ENCODE assay signal across 12 cellular contexts in genomic region chr1:117346206-117346928, GRCh38. TPM values are rescaled to one million over a fixed set of nuclear protein-coding genes. Genes with fewer than 3 reads are reported as not detected.
DNase-seq lines count a peak whose midpoint lies in the region; ATAC-seq and TF ChIP-seq lines count a peak whose summit lies in the region.
"Had no signal": no experiment of that assay in that cellular context is flagged by ENCODE, and none has a peak within 500 bp of the region (broad histone marks: within the 10 kb centered on the region; RNA-seq: fewer than 3 reads in every experiment).

No MANE protein-coding gene starts in this region.

- no peak for ATAC-seq in Right ventricle myocardium superior (ENCODE audit: poor library complexity)
- ATAC-seq: naive thymus-derived CD8-positive, alpha-beta T cell; right cardiac atrium had no signal

- H3K27ac Mint-ChIP-seq in MCF 10A (ENCODE audit: low read depth, unreplicated experiment): no peak overlapping the region
- peak overlapping the region; percentile 50 for H3K27ac Mint-ChIP-seq in activated CD4-positive, alpha-beta memory T cell treated with anti-CD3 and anti-CD28 coated beads for 36 hours

- no peaks in the 10 kb centered on the region for H3K9me3 Mint-ChIP-seq in MCF 10A (ENCODE audit: unreplicated experiment)
- H3K9me3 Mint-ChIP-seq in activated CD4-positive, alpha-beta memory T cell treated with anti-CD3 and anti-CD28 coated beads for 36 hours: no peaks in the 10 kb centered on the region
- H3K9me3 Mint-ChIP-seq: naive thymus-derived CD8-positive, alpha-beta T cell had no signal

- H3K27me3 Mint-ChIP-seq in MCF 10A (ENCODE audit: insufficient read depth, unreplicated experiment): no peaks in the 10 kb centered on the region
- peaks cover 1% of the 10 kb centered on the region for H3K27me3 Mint-ChIP-seq in activated CD4-positive, alpha-beta memory T cell treated with anti-CD3 and anti-CD28 coated beads for 36 hours

- TF ChIP-seq CTCF in MCF 10A (IDR thresholded peaks at IDR 0.05; ENCODE audit: unreplicated experiment): no peak
- TF ChIP-seq CTCF in breast epithelium (IDR thresholded peaks at IDR 0.05): no peak

- H3K4me1 ChIP-seq in breast epithelium: no peaks in the 10 kb centered on the region

- TF ChIP-seq POLR2A in breast epithelium (IDR thresholded peaks at IDR 0.05): no peak

- H3K4me3 Mint-ChIP-seq in MCF 10A (ENCODE audit: unreplicated experiment): no peak overlapping the region
- H3K4me3 Mint-ChIP-seq in activated CD4-positive, alpha-beta memory T cell treated with anti-CD3 and anti-CD28 coated beads for 36 hours: no peak overlapping the region
- H3K4me3 Mint-ChIP-seq: naive thymus-derived CD8-positive, alpha-beta T cell had no signal

- DNase-seq in MCF 10A (ENCODE audit: unreplicated experiment) (peak; percentile 46), breast epithelium (ENCODE audit: low spot score in 2 of 2) (no peak), Right ventricle myocardium superior (no peak), HK-2 (ENCODE audit: unreplicated experiment) (no peak), HUDEP-2 (lab: John Stamatoyannopoulos, UW; ENCODE audit: unreplicated experiment in 76 of 76) (no peak)
- DNase-seq in Jurkat, Clone E6-1 (ENCODE audit: low read depth, low spot score): peak; percentile 48
- peak; percentile 53 for DNase-seq in activated CD4-positive, alpha-beta memory T cell treated with anti-CD3 and anti-CD28 coated beads for 36 hours
- DNase-seq in stimulated activated CD8-positive, alpha-beta memory T cell treated with anti-CD3 and anti-CD28 coated beads, Interleukin-4, amount 100 ng/mL, for 48 hours: peak; percentile 44
- DNase-seq: effector CD8-positive, alpha-beta T cell; naive thymus-derived CD8-positive, alpha-beta T cell; right cardiac atrium had no signal

- H3K4me3 ChIP-seq in breast epithelium: no peak overlapping the region
- no peak overlapping the region for H3K4me3 ChIP-seq in Jurkat, Clone E6-1 (ENCODE audit: low read length)
- H3K4me3 ChIP-seq: BLaER1 treated with 17β-estradiol and CSF1 and Interleukin-3, amounts not matched to agents 10 nM and 100 nM had no signal

- H3K9me3 ChIP-seq in breast epithelium: no peaks in the 10 kb centered on the region
- H3K9me3 ChIP-seq: BLaER1 treated with 17β-estradiol and CSF1 and Interleukin-3, amounts not matched to agents 10 nM and 100 nM had no signal

- no peaks in the 10 kb centered on the region for H3K36me3 ChIP-seq in breast epithelium
- H3K36me3 ChIP-seq: BLaER1 treated with 17β-estradiol and CSF1 and Interleukin-3, amounts not matched to agents 10 nM and 100 nM had no signal

- CTCF ChIA-PET in MCF 10A (lab: Yijun Ruan, JAX): interaction anchor here (0.7 kb wide), 1 partner anchor 413 kb away, joined by 3 read pairs; no protein-coding TSS in a partner anchor
- CTCF ChIA-PET in activated CD4-positive, alpha-beta memory T cell treated with anti-CD3 and anti-CD28 coated beads for 36 hours (lab: Charles Lee): no interaction called here

- POLR2A ChIA-PET in MCF 10A (lab: Yijun Ruan, JAX): interaction anchor here (0.9 kb wide), 1 partner anchor 21 kb away, joined by 3 read pairs; the partner anchor contains the start of gene MAN1A2
- POLR2A ChIA-PET in activated CD4-positive, alpha-beta memory T cell treated with anti-CD3 and anti-CD28 coated beads for 36 hours (lab: Charles Lee): no interaction called here

- peaks cover 11% of the 10 kb centered on the region for H3K4me1 Mint-ChIP-seq in MCF 10A (ENCODE audit: insufficient read depth, unreplicated experiment)
- H3K4me1 Mint-ChIP-seq in activated CD4-positive, alpha-beta memory T cell treated with anti-CD3 and anti-CD28 coated beads for 36 hours (ENCODE audit: low read depth): peaks cover 18% of the 10 kb centered on the region

- H3K27ac ChIP-seq in breast epithelium: no peak overlapping the region
- H3K27ac ChIP-seq: BLaER1 treated with 17β-estradiol and CSF1 and Interleukin-3, amounts not matched to agents 10 nM and 100 nM had no signal

- H3K36me3 Mint-ChIP-seq in MCF 10A (ENCODE audit: insufficient read depth, unreplicated experiment): no peaks in the 10 kb centered on the region
- no peaks in the 10 kb centered on the region for H3K36me3 Mint-ChIP-seq in activated CD4-positive, alpha-beta memory T cell treated with anti-CD3 and anti-CD28 coated beads for 36 hours

- no peaks in the 10 kb centered on the region for H3K27me3 ChIP-seq in breast epithelium
- H3K27me3 ChIP-seq: BLaER1 treated with 17β-estradiol and CSF1 and Interleukin-3, amounts not matched to agents 10 nM and 100 nM had no signal

- intact Hi-C loops in MCF 10A (cut with micrococcal nuclease) (no loop called here), breast epithelium (cut with DNase I; ENCODE audit: low total_unique reads) (no loop called here), Right ventricle myocardium superior (cut with DNase I) (no loop called here)
- intact Hi-C loops in activated CD4-positive, alpha-beta memory T cell treated with anti-CD3 and anti-CD28 coated beads for 36 hours (cut with micrococcal nuclease): no loop called here

- no TSS peak for BruUV-seq in MCF 10A (replicated peaks; lab: Mats Ljungman, UMichigan)

RNA-seq across cellular contexts. Expression of gene MAN1A2, which starts 20.9 kb away (rescaled TPM):
- total RNA-seq in MCF 10A (2022) (32.0 and 33.4 TPM in 2 replicates), breast epithelium (10 to 100 TPM; 40.2 to 52.8 (median 43.3) TPM), Right ventricle myocardium superior (23.5 TPM)
- polyA plus RNA-seq in Jurkat, Clone E6-1 (2012; ENCODE audit: insufficient read depth, insufficient read length): 26.8 TPM
- total RNA-seq in activated CD4-positive, alpha-beta memory T cell treated with anti-CD3 and anti-CD28 coated beads for 36 hours: 10 to 100 TPM; 18.3 to 22.5 TPM

Comparison
In these comparisons a context has a peak if more than half of its experiments do, and no peak if none do; other contexts are left out.
1. DNase-seq: peak in MCF 10A (single experiment), Jurkat, Clone E6-1 (single experiment), activated CD4-positive, alpha-beta memory T cell treated with anti-CD3 and anti-CD28 coated beads for 36 hours (single experiment) and stimulated activated CD8-positive, alpha-beta memory T cell treated with anti-CD3 and anti-CD28 coated beads, Interleukin-4, amount 100 ng/mL, for 48 hours (single experiment); none in breast epithelium (0 of 2), Right ventricle myocardium superior (single experiment), HK-2 (single experiment) and HUDEP-2 (0 of 76).